ENCODE assay signal across 15 cellular contexts in genomic region chr2:237431856-237432255, GRCh38. TPM values are rescaled to one million over a fixed set of nuclear protein-coding genes. Genes with fewer than 3 reads are reported as not detected.
A peak's percentile ranks its signal among the peaks of the same experiment; 100 is the strongest.
DNase-seq lines count a peak whose midpoint lies in the region; ATAC-seq and TF ChIP-seq lines count a peak whose summit lies in the region.
"Had no signal": no experiment of that assay in that cellular context is flagged by ENCODE, and none has a peak within 500 bp of the region (broad histone marks: within the 10 kb centered on the region; RNA-seq: fewer than 3 reads in every experiment).

No MANE protein-coding gene starts in this region.

- peaks cover 46% of the 10 kb centered on the region for H3K79me2 ChIP-seq in smooth muscle cell (ENCODE audit: low read depth)

- no peak for DNase-seq in activated naive CD4-positive, alpha-beta T cell treated with anti-CD3 and anti-CD28 coated beads, Interleukin-2, amount 50 U/mL, for 72 hours (ENCODE audit: low spot score in 2 of 2)
- no peak for DNase-seq in activated naive CD4-positive, alpha-beta T cell treated with Interleukin-2 at 50 U/mL for 16 hours
- DNase-seq in SK-MEL-5 (ENCODE audit: low read depth, low spot score) (peak; percentile 60), epithelial cell of esophagus (ENCODE audit: low read depth) (peak; percentile 18), smooth muscle cell (lab: John Stamatoyannopoulos, UW; ENCODE audit: unreplicated experiment) (no peak), DMS153 (lab: John Stamatoyannopoulos, UW) (no peak)
- DNase-seq: activated gamma-delta T cell; DMS53; effector CD4-positive, alpha-beta T cell; NCI-H1930; NCI-H510A treated with DMSO at 0.1 percent for 48 hours; occipital lobe; stimulated activated naive CD4-positive, alpha-beta T cell had no signal

- H3K27ac Mint-ChIP-seq in activated naive CD4-positive, alpha-beta T cell treated with anti-CD3 and anti-CD28 coated beads, Interleukin-2, amount 50 U/mL, for 72 hours, result peak overlapping the region; percentile 92 to 97

- H3K9me3 Mint-ChIP-seq in activated naive CD4-positive, alpha-beta T cell treated with anti-CD3 and anti-CD28 coated beads, Interleukin-2, amount 50 U/mL, for 72 hours, result peaks cover 0 to 4% of the 10 kb centered on the region in 2 donors

- no peak overlapping the region for H2AFZ ChIP-seq in smooth muscle cell (ENCODE audit: low read depth)

- H3K9ac ChIP-seq in smooth muscle cell (ENCODE audit: low read depth), result peak overlapping the region; percentile 67

- no peaks in the 10 kb centered on the region for H4K20me1 ChIP-seq in smooth muscle cell (ENCODE audit: low read depth)

- WGBS in smooth muscle cell (ENCODE audit: low lambda C conversion rate), result 90% methylated on average over 4 of the region's 4 CpGs

- no peaks in the 10 kb centered on the region for H3K36me3 ChIP-seq in smooth muscle cell (ENCODE audit: low read depth)

- ATAC-seq in activated naive CD4-positive, alpha-beta T cell treated with anti-CD3 and anti-CD28 coated beads, Interleukin-2, amount 50 U/mL, for 72 hours, result no peak
- no peak for ATAC-seq in GM18511 (IDR thresholded peaks at IDR 0.05; ENCODE audit: unreplicated experiment)
- ATAC-seq in HG02623 (IDR thresholded peaks at IDR 0.05; ENCODE audit: unreplicated experiment), result no peak

- H3K4me1 ChIP-seq in smooth muscle cell (ENCODE audit: low read depth), result peaks cover 12% of the 10 kb centered on the region

- peaks cover 34% of the 10 kb centered on the region for H3F3A ChIP-seq in smooth muscle cell (ENCODE audit: low read depth)

- peak overlapping the region; percentile 100 for H3K27ac ChIP-seq in smooth muscle cell (ENCODE audit: low read depth)

- H3K4me3 ChIP-seq in epithelial cell of esophagus (ENCODE audit: low read length), result no peak overlapping the region
- peak overlapping the region; percentile 21 for H3K4me3 ChIP-seq in smooth muscle cell

- in situ Hi-C loops in SK-MEL-5 (cut with HindIII; ENCODE audit: low pct_unique_long_range_greater_than_20kb, low sequenced_read_pairs), result no loop called here

- TF ChIP-seq CTCF in epithelial cell of esophagus (IDR thresholded peaks at IDR 0.05; ENCODE audit: insufficient read depth, low read depth, low read length, missing control alignments) (no peak), smooth muscle cell (IDR thresholded peaks at IDR 0.05; ENCODE audit: borderline replicate concordance, insufficient read depth, poor library complexity, severe bottlenecking) (no peak)

- no peaks in the 10 kb centered on the region for H3K27me3 ChIP-seq in smooth muscle cell (ENCODE audit: low read depth)

- peak overlapping the region; percentile 79 for H3K4me2 ChIP-seq in smooth muscle cell

- peaks cover 16 to 31% of the 10 kb centered on the region in 2 donors for H3K36me3 Mint-ChIP-seq in activated naive CD4-positive, alpha-beta T cell treated with anti-CD3 and anti-CD28 coated beads, Interleukin-2, amount 50 U/mL, for 72 hours

- H3K9me3 ChIP-seq in smooth muscle cell (replicated peaks; ENCODE audit: low read depth), result no peaks in the 10 kb centered on the region

RNA-seq across cellular contexts. Expression of gene COL6A3, which starts 17.9 kb away (rescaled TPM):
- 10 to 100 TPM; 13.6 to 31.6 TPM for total RNA-seq in activated naive CD4-positive, alpha-beta T cell treated with anti-CD3 and anti-CD28 coated beads, Interleukin-2, amount 50 U/mL, for 72 hours
- 0.05 and 0.11 TPM in 2 replicates for total RNA-seq in SK-MEL-5 (2014; rRNA removed; shearing (Covaris generic))
- polyA plus RNA-seq in SK-MEL-5 (2015; cell fraction: cytosol; rRNA removed), result 0.04 and 0.32 TPM in 2 replicates
- not detected in 2 replicates for polyA plus RNA-seq in SK-MEL-5 (2015; cell fraction: nucleus; rRNA removed)
- 1,708 and 1,938 TPM in 2 replicates for total RNA-seq in smooth muscle cell
- polyA plus RNA-seq in smooth muscle cell, result 643 and 888 TPM in 2 replicates

RNA-seq across cellular contexts. Expression of gene MLPH, which starts 55.2 kb away (rescaled TPM):
- total RNA-seq in activated naive CD4-positive, alpha-beta T cell treated with anti-CD3 and anti-CD28 coated beads, Interleukin-2, amount 50 U/mL, for 72 hours, result not detected
- total RNA-seq in SK-MEL-5 (2014; rRNA removed; shearing (Covaris generic)), result 82.9 and 92.8 TPM in 2 replicates
- polyA plus RNA-seq in SK-MEL-5 (2015; cell fraction: cytosol; rRNA removed), result 41.2 and 50.8 TPM in 2 replicates
- 957 and 1,306 TPM in 2 replicates for polyA plus RNA-seq in SK-MEL-5 (2015; cell fraction: nucleus; rRNA removed)
- 15.7 and 36.4 TPM in 2 replicates for total RNA-seq in smooth muscle cell
- 32.8 and 40.1 TPM in 2 replicates for polyA plus RNA-seq in smooth muscle cell

Comparison
In these comparisons a context has a peak if more than half of its experiments do, and no peak if none do; other contexts are left out.
1. DNase-seq: peak in SK-MEL-5 (single experiment) and epithelial cell of esophagus (single experiment); none in activated naive CD4-positive, alpha-beta T cell treated with anti-CD3 and anti-CD28 coated beads, Interleukin-2, amount 50 U/mL, for 72 hours (0 of 2), activated naive CD4-positive, alpha-beta T cell treated with Interleukin-2 at 50 U/mL for 16 hours (single experiment), smooth muscle cell (single experiment) and DMS153 (single experiment).
2. RNA of gene COL6A3, which starts 17.9 kb away (total RNA-seq): 1,708 to 1,938 TPM in smooth muscle cell; 13.6 to 31.6 TPM in activated naive CD4-positive, alpha-beta T cell treated with anti-CD3 and anti-CD28 coated beads, Interleukin-2, amount 50 U/mL, for 72 hours and 0.05 to 0.11 TPM in SK-MEL-5; every median in the first group is over 10 times any median in the second.
3. RNA of gene MLPH, which starts 55.2 kb away (total RNA-seq): 82.9 to 92.8 TPM in SK-MEL-5 and 15.7 to 36.4 TPM in smooth muscle cell; not detected in activated naive CD4-positive, alpha-beta T cell treated with anti-CD3 and anti-CD28 coated beads, Interleukin-2, amount 50 U/mL, for 72 hours; every median in the first group is over 10 times any median in the second.